18 cellular contexts compared by ENCODE assay signal in the genomic region with DNA sequence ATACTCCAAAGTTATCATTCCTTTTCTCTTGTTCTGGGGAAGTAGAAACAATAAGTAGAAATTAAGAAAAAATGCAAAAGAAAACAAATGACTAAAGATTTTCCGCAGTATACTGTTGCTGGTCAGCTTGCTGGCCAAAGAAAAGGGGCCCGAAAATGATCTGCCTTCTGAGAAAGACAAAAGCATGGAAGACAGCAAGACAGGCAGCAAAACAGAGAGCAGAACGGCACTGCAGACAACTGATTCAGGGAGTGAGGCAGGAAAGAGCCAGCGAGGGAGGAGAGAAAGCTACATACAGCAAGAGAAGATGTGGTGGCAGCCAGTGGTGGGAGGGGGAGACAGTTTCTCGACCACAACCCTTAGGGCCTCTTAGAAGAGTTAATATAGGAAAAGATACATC.
"Had no signal": no experiment of that assay in that cellular context is flagged by ENCODE, and none has a peak within 500 bp of the region (broad histone marks: within the 10 kb centered on the region; RNA-seq: fewer than 3 reads in every experiment).

No MANE protein-coding gene starts in this region.

- H3K36me3 ChIP-seq: ascending aorta, right lobe of liver, stomach, upper lobe of left lung had no signal

- H3K9ac ChIP-seq: parathyroid adenoma had no signal

- H3K4me3 ChIP-seq: ascending aorta, hepatocyte, right lobe of liver, stomach, upper lobe of left lung had no signal

- DNase-seq: activated CD4-positive, alpha-beta memory T cell treated with anti-CD3 and anti-CD28 coated beads, Interleukin-2, amount 10 ng/mL, durations not matched to agents 7 days and 5 days; activated CD4-positive, alpha-beta T cell treated with anti-CD3 and anti-CD28 coated beads for 4 hours; activated gamma-delta T cell treated with Interleukin-2 at 50 U/mL for 16 hours; effector memory CD4-positive, alpha-beta T cell; foreskin fibroblast; right lobe of liver; small intestine; stimulated activated CD4-positive, alpha-beta T cell treated with anti-CD3 and anti-CD28 coated beads, Interleukin-15, amount 100 ng/mL, for 24 hours; stimulated activated CD4-positive, alpha-beta T cell treated with anti-CD3 and anti-CD28 coated beads, Interleukin-2, amount 100 ng/mL, for 48 hours; stomach; SW 1271; upper lobe of left lung had no signal

- H3K9me3 Mint-ChIP-seq: activated CD4-positive, alpha-beta memory T cell treated with anti-CD3 and anti-CD28 coated beads, Interleukin-2, amount 10 ng/mL, durations not matched to agents 7 days and 5 days; dendritic cell treated with granulocyte-macrophage colony-stimulating factor and Interleukin-4, amounts not matched to agents 40 ng/mL and 50 ng/mL, for 4 days; memory B cell; WTC11 had no signal

- H2AFZ ChIP-seq: hepatocyte, parathyroid adenoma had no signal

- H3K27ac ChIP-seq: ascending aorta, hepatocyte, parathyroid adenoma, right lobe of liver, stomach had no signal

- H3K36me3 Mint-ChIP-seq: WTC11 had no signal

- H3K4me3 Mint-ChIP-seq: activated CD4-positive, alpha-beta memory T cell treated with anti-CD3 and anti-CD28 coated beads, Interleukin-2, amount 10 ng/mL, durations not matched to agents 7 days and 5 days; dendritic cell treated with granulocyte-macrophage colony-stimulating factor and Interleukin-4, amounts not matched to agents 40 ng/mL and 50 ng/mL, for 4 days; memory B cell; WTC11 had no signal

- H3K4me2 ChIP-seq: hepatocyte had no signal

- ATAC-seq: WTC11 had no signal

- H3K27me3 ChIP-seq: ascending aorta, hepatocyte, right lobe of liver, stomach, upper lobe of left lung had no signal

- H3K9me3 ChIP-seq: ascending aorta, right lobe of liver, stomach, upper lobe of left lung had no signal

- H3K27ac Mint-ChIP-seq: activated CD4-positive, alpha-beta memory T cell treated with anti-CD3 and anti-CD28 coated beads, Interleukin-2, amount 10 ng/mL, durations not matched to agents 7 days and 5 days; dendritic cell treated with granulocyte-macrophage colony-stimulating factor and Interleukin-4, amounts not matched to agents 40 ng/mL and 50 ng/mL, for 4 days; memory B cell; WTC11 had no signal

- H3K27me3 Mint-ChIP-seq: activated CD4-positive, alpha-beta memory T cell treated with anti-CD3 and anti-CD28 coated beads, Interleukin-2, amount 10 ng/mL, durations not matched to agents 7 days and 5 days; memory B cell had no signal
